32 cellular contexts compared by ENCODE assay signal in genomic region chr18:61556862-61557261, GRCh38.
"Had no signal": no experiment of that assay in that cellular context is flagged by ENCODE, and none has a peak within 500 bp of the region (broad histone marks: within the 10 kb centered on the region; RNA-seq: fewer than 3 reads in every experiment).

No MANE protein-coding gene starts in this region.

- H3K9me3 ChIP-seq: pancreas, prostate gland, sigmoid colon, stomach, thyroid gland, upper lobe of left lung, vagina had no signal

- H3K27me3 ChIP-seq: foreskin keratinocyte, heart left ventricle, pancreas, sigmoid colon, stomach, thyroid gland, upper lobe of left lung, vagina had no signal

- H3K27ac ChIP-seq: foreskin keratinocyte, heart left ventricle, pancreas, prostate gland, sigmoid colon, stomach, thyroid gland, upper lobe of left lung, vagina had no signal

- ATAC-seq: esophagus mucosa; foreskin keratinocyte; heart left ventricle; left colon; naive thymus-derived CD4-positive, alpha-beta T cell; pancreas; stimulated activated naive B cell treated with anti-CD40 and anti-IgM and Interleukin-4, amounts not matched to agents 10 μg/mL and 1 μg/mL and 100 μg/mL, for 72 hours had no signal

- H3K4me2 ChIP-seq: smooth muscle cell had no signal

- H3K36me3 ChIP-seq: heart left ventricle, pancreas, prostate gland, sigmoid colon, stomach, thyroid gland, upper lobe of left lung, vagina had no signal

- H3K4me3 ChIP-seq: heart left ventricle, pancreas, prostate gland, sigmoid colon, smooth muscle cell, stomach, thyroid gland, upper lobe of left lung, vagina had no signal

- H3K4me1 ChIP-seq: foreskin keratinocyte, heart left ventricle, pancreas, prostate gland, sigmoid colon, stomach, thyroid gland, upper lobe of left lung, vagina had no signal

- DNase-seq: activated CD4-positive, alpha-beta memory T cell treated with anti-CD3 and anti-CD28 coated beads, Interleukin-2, amount 10 ng/mL, durations not matched to agents 7 days and 5 days; activated CD4-positive, alpha-beta T cell treated with anti-CD3 and anti-CD28 coated beads, Interleukin-2, amount 10 ng/mL, durations not matched to agents 24 days and 14 days; activated CD4-positive, CD25-positive, alpha-beta regulatory T cell treated with anti-CD3 and anti-CD28 coated beads, Interleukin-2, amount 50 U/mL, for 72 hours; activated CD8-positive, alpha-beta memory T cell treated with anti-CD3 and anti-CD28 coated beads, Interleukin-2, amount 50 U/mL, for 48 hours; activated gamma-delta T cell; activated naive CD4-positive, alpha-beta T cell treated with anti-CD3 and anti-CD28 coated beads, Interleukin-2, amount 10 ng/mL, durations not matched to agents 7 days and 5 days; activated T-cell treated with anti-CD3 and anti-CD28 coated beads, Interleukin-2, amount 50 U/mL, for 24 hours; amniotic stem cell; caudate nucleus; endodermal cell; foreskin keratinocyte; heart left ventricle; hypothalamus; immature natural killer cell; kidney; left colon; mammary epithelial cell; naive thymus-derived CD4-positive, alpha-beta T cell; nucleus accumbens; pancreas; sigmoid colon; stimulated activated CD4-positive, alpha-beta T cell treated with anti-CD3 and anti-CD28 coated beads, Interleukin-1b, Interleukin-23, amount 100 ng/mL, for 48 hours; stimulated activated CD4-positive, alpha-beta T cell treated with anti-CD3 and anti-CD28 coated beads, Interleukin-4, amount 100 ng/mL, for 4 hours; stimulated activated CD8-positive, alpha-beta memory T cell treated with anti-CD3 and anti-CD28 coated beads, Interleukin-4, amount 100 ng/mL, for 48 hours; stimulated activated naive B cell treated with anti-CD40 and anti-IgM and Interleukin-4, amounts not matched to agents 10 μg/mL and 1 μg/mL and 100 μg/mL, for 72 hours; stomach; thyroid gland; upper lobe of left lung had no signal
